ENCODE assay signal across 20 cellular contexts in the genomic region with DNA sequence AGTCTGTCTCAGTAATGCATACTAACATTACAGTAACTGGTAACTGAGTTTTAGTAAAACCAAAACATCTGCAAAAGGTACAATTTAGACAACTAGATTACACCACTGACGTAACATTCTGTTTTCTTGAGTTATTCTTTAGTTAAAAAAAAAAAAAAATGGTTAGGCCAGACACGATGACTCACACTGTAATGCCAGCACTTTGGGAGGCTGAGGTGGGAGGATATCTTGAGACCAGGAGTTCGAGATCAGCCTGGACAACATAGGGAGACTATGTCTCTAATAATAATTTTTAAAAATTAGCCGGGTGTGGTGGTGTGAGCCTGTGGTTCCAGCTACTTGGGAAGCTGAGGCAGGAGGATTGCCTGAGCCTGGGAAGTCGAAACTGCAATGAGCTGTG. TPM values are rescaled to one million over a fixed set of nuclear protein-coding genes. Genes with fewer than 3 reads are reported as not detected.
DNase-seq lines count a peak whose midpoint lies in the region; ATAC-seq and TF ChIP-seq lines count a peak whose summit lies in the region.
"Had no signal": no experiment of that assay in that cellular context is flagged by ENCODE, and none has a peak within 500 bp of the region (broad histone marks: within the 10 kb centered on the region; RNA-seq: fewer than 3 reads in every experiment).

No MANE protein-coding gene starts in this region.

- no peaks in the 10 kb centered on the region for H3K4me1 Mint-ChIP-seq in natural killer cell
- H3K4me1 Mint-ChIP-seq: CD8-positive, alpha-beta memory T cell had no signal

- DNase-seq in ELR (ENCODE audit: low read depth): peak; percentile 27
- peak; percentile 9 for DNase-seq in M059J (ENCODE audit: low read depth)
- peak; percentile 28 for DNase-seq in amniotic epithelial cell (ENCODE audit: low read depth)
- peak; percentile 24 for DNase-seq in fibroblast of villous mesenchyme (ENCODE audit: low read depth)
- no peak for DNase-seq in natural killer cell
- no peak for DNase-seq in germinal center (ENCODE audit: low spot score)
- DNase-seq: CD8-positive, alpha-beta memory T cell; DMS79 treated with DMSO at 0.1 percent for 48 hours; GF-D8; KG1; NCI-H1105; NCI-H2081; NCI-H2171 treated with DMSO at 0.1 percent for 48 hours; NCI-H446 treated with DMSO at 0.1 percent for 48 hours; NCI-H69; Peyer's patch; Right ventricle myocardium superior had no signal

- ATAC-seq in natural killer cell: no peak
- ATAC-seq in GM21447 (IDR thresholded peaks at IDR 0.05; ENCODE audit: unreplicated experiment): no peak
- ATAC-seq: HepG2 had no signal

- peaks cover 10 to 36% of the 10 kb centered on the region in 2 donors for H3K27me3 Mint-ChIP-seq in natural killer cell (ENCODE audit: low read depth in 2 of 2)

- no peak overlapping the region for H3K4me3 Mint-ChIP-seq in natural killer cell
- H3K4me3 Mint-ChIP-seq: CD8-positive, alpha-beta memory T cell had no signal

- no peaks in the 10 kb centered on the region for H3K36me3 Mint-ChIP-seq in natural killer cell
- H3K36me3 Mint-ChIP-seq: CD8-positive, alpha-beta memory T cell had no signal

- no peak overlapping the region for H3K4me3 ChIP-seq in fibroblast of villous mesenchyme (ENCODE audit: low read depth, low read length)
- H3K4me3 ChIP-seq: BLaER1 treated with 17β-estradiol and CSF1 and Interleukin-3, amounts not matched to agents 10 nM and 100 nM; Peyer's patch had no signal

- intact Hi-C loops in natural killer cell (cut with micrococcal nuclease): no loop called here

- H3K27ac Mint-ChIP-seq in natural killer cell: no peak overlapping the region
- H3K27ac Mint-ChIP-seq: CD8-positive, alpha-beta memory T cell had no signal

- H3K9me3 Mint-ChIP-seq in natural killer cell: no peaks in the 10 kb centered on the region
- H3K9me3 Mint-ChIP-seq: CD8-positive, alpha-beta memory T cell had no signal

- TF ChIP-seq CTCF in fibroblast of villous mesenchyme (IDR thresholded peaks at IDR 0.05; ENCODE audit: insufficient read depth, low read depth, low read length): no peak
- no peak for TF ChIP-seq CTCF in natural killer cell (IDR thresholded peaks at IDR 0.05)

RNA-seq across cellular contexts. Expression of a gene that starts 34.1 kb away (rescaled TPM):
- total RNA-seq in M059J (2014; rRNA removed; shearing (Covaris generic)): 39.5 and 46.9 TPM in 2 replicates
- total RNA-seq in fibroblast of villous mesenchyme (18.7 and 44.9 TPM in 2 replicates), natural killer cell (10 to 100 TPM; 46.3 to 64.2 (median 48.8) TPM)

RNA-seq across cellular contexts. Expression of a gene that starts 34.2 kb away (rescaled TPM):
- 31.2 and 49.1 TPM in 2 replicates for total RNA-seq in M059J (2014; rRNA removed; shearing (Covaris generic))
- total RNA-seq in fibroblast of villous mesenchyme (65.4 and 107 TPM in 2 replicates), natural killer cell (10 to 100 TPM; 37.1 to 42.0 (median 41.7) TPM)

Comparison
In these comparisons a context has a peak if more than half of its experiments do, and no peak if none do; other contexts are left out.
1. DNase-seq: peak in ELR (single experiment), M059J (single experiment), amniotic epithelial cell (single experiment) and fibroblast of villous mesenchyme (single experiment); none in natural killer cell (single experiment) and germinal center (single experiment).